8 cellular contexts compared by ENCODE assay signal in genomic region chr14:39368261-39368959, GRCh38.
A peak's percentile ranks its signal among the peaks of the same experiment; 100 is the strongest.
DNase-seq lines count a peak whose midpoint lies in the region; ATAC-seq and TF ChIP-seq lines count a peak whose summit lies in the region.

No MANE protein-coding gene starts in this region.

- H3K9me3 Mint-ChIP-seq in H9 = peaks cover 9 to 14% of the 10 kb centered on the region in 2 experiments; a peak in 4 of 5 replicates

- H3K4me3 Mint-ChIP-seq in H9 (no peak overlapping the region; a peak in 1 of 5 replicates), T-helper 17 cell (no peak overlapping the region)

- H2BK5ac ChIP-seq in H9 (ENCODE audit: insufficient read length, low read length) = no peak overlapping the region

- H3K14ac ChIP-seq in H9 (ENCODE audit: insufficient read depth, low read length) = no peak overlapping the region

- H4K8ac ChIP-seq in H9 (replicated peaks; ENCODE audit: insufficient read length, low read depth, low read length) = no peak overlapping the region

- H3K18ac ChIP-seq in H9 (ENCODE audit: insufficient read length, low read depth, low read length) = no peak overlapping the region

- TF ChIP-seq POLR2A in adrenal gland (IDR thresholded peaks at IDR 0.05) (no peak), sigmoid colon (IDR thresholded peaks at IDR 0.05) (no peak)

- H3K79me1 ChIP-seq in H9 (ENCODE audit: insufficient read depth, low read depth, low read length, poor library complexity, severe bottlenecking) = no peaks in the 10 kb centered on the region

- H3K36me3 ChIP-seq in adrenal gland (replicated peaks in 1 of 2) (no peaks in the 10 kb centered on the region), left ventricle myocardium inferior (peaks cover 29% of the 10 kb centered on the region), sigmoid colon (peaks cover 0 to 12% (median 3%) of the 10 kb centered on the region in 4 donors)

- no peak overlapping the region for H2BK12ac ChIP-seq in H9 (ENCODE audit: insufficient read length, low read depth, low read length)

- no peaks in the 10 kb centered on the region for H4K20me1 ChIP-seq in H9 (ENCODE audit: control insufficient read depth, insufficient read depth, insufficient read length)

- TF ChIP-seq EP300 in sigmoid colon (IDR thresholded peaks at IDR 0.05) = no peak

- intact Hi-C loops in adrenal gland (cut with DNase I) = loop anchor here in 1 of 2 donors (10.0 kb wide), 1 partner anchor 264 kb away; the partner anchor contains the start of gene SEC23A
- intact Hi-C loops in left ventricle myocardium inferior (cut with micrococcal nuclease) = no loop called here
- intact Hi-C loops in sigmoid colon (cut with DNase I) = loop anchor here (5.0 to 10.0 kb wide), 2 partner anchors 194 to 266 kb away; partner anchors contain the start of genes PNN, SEC23A and TRAPPC6B

- no CpG with 5 or more reads among the region's 4 CpGs for WGBS in H9 (ENCODE audit: extremely low coverage, insufficient read length, low lambda C conversion rate)
- WGBS in adrenal gland, 4 donors = 50 to 56% (median 53%) methylated on average over 4 of the region's 4 CpGs
- WGBS in sigmoid colon, 2 donors = 61 to 72% methylated on average over 4 of the region's 4 CpGs

- H3K23ac ChIP-seq in H9 (ENCODE audit: insufficient read length, low read depth, low read length) = no peak overlapping the region

- no peak overlapping the region for H3K4me2 ChIP-seq in H9 (ENCODE audit: insufficient read depth, insufficient read length, low read length)

- H4K5ac ChIP-seq in H9 (ENCODE audit: insufficient read length, low read depth, low read length) = no peak overlapping the region

- no peaks in the 10 kb centered on the region for H3K79me2 ChIP-seq in H9 (ENCODE audit: insufficient read depth, low read length)

- H3K4me1 ChIP-seq in H9 (ENCODE audit: insufficient read depth, low read length) (peaks cover 10% of the 10 kb centered on the region), adrenal gland (replicated peaks in 1 of 2) (peaks cover 0 to 18% of the 10 kb centered on the region in 2 donors), left ventricle myocardium inferior (peaks cover 21% of the 10 kb centered on the region), sigmoid colon (peaks cover 0 to 4% (median 0%) of the 10 kb centered on the region in 4 donors)

- H2AFZ ChIP-seq in H9 (ENCODE audit: low read length) = no peak overlapping the region

- H3K27ac ChIP-seq in H9 (ENCODE audit: insufficient read length, low read depth, low read length) (no peak overlapping the region), adrenal gland (peak overlapping the region in 3 of 5 donors; percentile 3 to 53 (median 4)), left ventricle myocardium inferior (replicated peaks) (no peak overlapping the region), sigmoid colon (no peak overlapping the region)

- no peak overlapping the region for H2BK120ac ChIP-seq in H9 (ENCODE audit: low read depth, low read length, poor library complexity, severe bottlenecking)

- no peak overlapping the region for H3K4ac ChIP-seq in H9 (ENCODE audit: low read depth, low read length)

- H2BK15ac ChIP-seq in H9 (ENCODE audit: low read depth, low read length) = no peak overlapping the region

- H3K4me1 Mint-ChIP-seq in H9 = peaks cover 39% of the 10 kb centered on the region in 2 experiments
- peaks cover 2% of the 10 kb centered on the region for H3K4me1 Mint-ChIP-seq in T-helper 17 cell

- H3K9me3 ChIP-seq in H9 (ENCODE audit: control insufficient read depth, low read depth, low read length) = no peaks in the 10 kb centered on the region
- H3K9me3 ChIP-seq in adrenal gland (replicated peaks in 1 of 3) = peaks cover 0 to 12% (median 0%) of the 10 kb centered on the region in 3 donors
- H3K9me3 ChIP-seq in left ventricle myocardium inferior (replicated peaks) = peaks cover 24% of the 10 kb centered on the region
- H3K9me3 ChIP-seq in sigmoid colon = peaks cover 0 to 4% (median 0%) of the 10 kb centered on the region in 4 donors
- no peaks in the 10 kb centered on the region for H3K9me3 ChIP-seq in T-helper 17 cell (ENCODE audit: control insufficient read depth, low read length, poor library complexity, severe bottlenecking)

- H3K36me3 Mint-ChIP-seq in H9 (ENCODE audit: insufficient read depth in 1 of 3, low read depth in 3 of 3) (peaks cover 9 to 21% (median 11%) of the 10 kb centered on the region in 3 experiments; a peak in 6 of 7 replicates), T-helper 17 cell (ENCODE audit: low read depth) (peaks cover 9% of the 10 kb centered on the region)

- H3K27me3 ChIP-seq in H9 (ENCODE audit: insufficient read depth, low read length) = no peaks in the 10 kb centered on the region
- no peaks in the 10 kb centered on the region for H3K27me3 ChIP-seq in adrenal gland
- no peaks in the 10 kb centered on the region for H3K27me3 ChIP-seq in left ventricle myocardium inferior (ENCODE audit: low read depth)
- no peaks in the 10 kb centered on the region for H3K27me3 ChIP-seq in sigmoid colon

- H3T11ph ChIP-seq in H9 (ENCODE audit: low read length) = no peak overlapping the region

- no peak for ATAC-seq in T-helper 17 cell
- ATAC-seq in GM18870 (IDR thresholded peaks at IDR 0.05; ENCODE audit: unreplicated experiment) = no peak

- H3K27ac Mint-ChIP-seq in H9 (peak overlapping the region in 2 of 3 experiments; percentile 7 to 64; a peak in 4 of 7 replicates), T-helper 17 cell (no peak overlapping the region)

- H3K27me3 Mint-ChIP-seq in H9 (ENCODE audit: low read depth) (no peaks in the 10 kb centered on the region), T-helper 17 cell (no peaks in the 10 kb centered on the region)

- H3K56ac ChIP-seq in H9 (ENCODE audit: insufficient read length, low read depth, low read length) = no peak overlapping the region

- peak; percentile 57 for DNase-seq in COLO829 (ENCODE audit: low spot score)
- DNase-seq in H9 = peak; percentile 80
- DNase-seq in NCI-H2227 treated with DMSO at 0.1 percent for 48 hours (lab: John Stamatoyannopoulos, UW) = peak; percentile 86
- peak; percentile 72 to 90 (median 84) for DNase-seq in adrenal gland
- DNase-seq in left ventricle myocardium inferior = no peak
- DNase-seq in sigmoid colon = peak; percentile 74
- DNase-seq in T-helper 17 cell = no peak

- TF ChIP-seq CTCF in H9 (conservative IDR thresholded peaks at IDR 0.05) (peak; percentile 84), adrenal gland (IDR thresholded peaks at IDR 0.05) (peak; percentile 31 to 90 (median 66)), left ventricle myocardium inferior (IDR thresholded peaks at IDR 0.05; ENCODE audit: borderline replicate concordance) (peak; percentile 56), sigmoid colon (IDR thresholded peaks at IDR 0.05) (peak in 3 of 4 experiments; percentile 28 to 42 (median 35))

- H3K23me2 ChIP-seq in H9 (ENCODE audit: insufficient read length, low read depth, low read length, poor library complexity, severe bottlenecking) = no peaks in the 10 kb centered on the region

- H4K91ac ChIP-seq in H9 (ENCODE audit: insufficient read length, low read depth, low read length) = no peak overlapping the region

- H3K4me3 ChIP-seq in adrenal gland = no peak overlapping the region
- H3K4me3 ChIP-seq in left ventricle myocardium inferior = no peak overlapping the region
- no peak overlapping the region for H3K4me3 ChIP-seq in sigmoid colon

- no peak overlapping the region for H2AK5ac ChIP-seq in H9 (ENCODE audit: insufficient read length, low read length)

- no peak overlapping the region for H2BK20ac ChIP-seq in H9 (ENCODE audit: low read depth, low read length, poor library complexity, severe bottlenecking)

- H3K9ac ChIP-seq in H9 (ENCODE audit: extremely low read depth, insufficient read length, low read length) = no peak overlapping the region

Comparison
In these comparisons a context has a peak if more than half of its experiments do, and no peak if none do; other contexts are left out.
1. DNase-seq: peak in COLO829 (single experiment), H9 (single experiment), NCI-H2227 treated with DMSO at 0.1 percent for 48 hours (single experiment), adrenal gland (7 of 7) and sigmoid colon (single experiment); none in left ventricle myocardium inferior (single experiment) and T-helper 17 cell (0 of 3).
2. H3K27ac ChIP-seq: peak in adrenal gland (3 of 5); none in H9 (single experiment), left ventricle myocardium inferior (single experiment) and sigmoid colon (0 of 4).
3. Peak in every context shown above with its lines, with median percentiles within 50 percentile points of each other: CTCF ChIP-seq.